ENCODE assay signal across 12 cellular contexts in the genomic region with DNA sequence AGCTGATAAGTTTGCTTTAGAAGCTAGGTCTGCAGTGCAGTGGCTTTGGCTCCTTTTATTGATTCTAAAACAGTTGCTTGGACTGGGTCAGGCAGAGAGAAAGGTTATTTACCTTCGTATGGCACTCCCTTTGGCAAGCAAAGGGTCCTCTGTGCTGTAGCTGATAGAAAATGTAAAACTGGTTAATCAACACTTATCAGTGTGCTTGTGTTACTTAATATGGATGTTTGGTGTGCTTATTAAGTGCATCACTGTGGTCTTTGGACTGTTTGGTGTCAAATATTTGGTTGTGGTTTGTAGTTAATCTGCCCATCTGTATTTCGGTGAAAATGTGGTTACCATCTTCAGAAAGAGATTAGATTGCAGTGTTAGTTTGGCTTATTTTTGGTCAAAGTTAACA. TPM values are rescaled to one million over a fixed set of nuclear protein-coding genes. Genes with fewer than 3 reads are reported as not detected.
DNase-seq lines count a peak whose midpoint lies in the region; ATAC-seq and TF ChIP-seq lines count a peak whose summit lies in the region.
"Had no signal": no experiment of that assay in that cellular context is flagged by ENCODE, and none has a peak within 500 bp of the region (broad histone marks: within the 10 kb centered on the region; RNA-seq: fewer than 3 reads in every experiment).

No MANE protein-coding gene starts in this region.

- TF ChIP-seq CTCF in IMR-90 (conservative IDR thresholded peaks at IDR 0.05; ENCODE audit: low read depth, low read length), result no peak

- no peak for TF ChIP-seq POLR2A in IMR-90 (IDR thresholded peaks at IDR 0.05; ENCODE audit: low read depth, low read length)

- H3K79me1 ChIP-seq in IMR-90 (ENCODE audit: low read depth in 1 of 2, low read length in 2 of 2) (peaks cover 13 to 21% of the 10 kb centered on the region in 2 experiments; a peak in 3 of 4 replicates), mesendoderm (ENCODE audit: low read length) (peaks cover 2% of the 10 kb centered on the region)

- H3K23ac ChIP-seq in IMR-90 (ENCODE audit: low read depth, low read length) (no peak overlapping the region), mesendoderm (ENCODE audit: low read length) (no peak overlapping the region)

- H2BK5ac ChIP-seq in IMR-90 (ENCODE audit: low read depth, low read length, poor library complexity, severe bottlenecking), result no peak overlapping the region
- no peak overlapping the region for H2BK5ac ChIP-seq in mesendoderm (ENCODE audit: low read length)

- no peak overlapping the region; the same call in 1 of the 2 replicates for H3K14ac ChIP-seq in IMR-90 (replicated peaks; ENCODE audit: low read depth, low read length)

- H3K4me1 ChIP-seq in IMR-90 (ENCODE audit: control insufficient read depth, insufficient read depth, low read length) (no peaks in the 10 kb centered on the region), mesendoderm (ENCODE audit: control insufficient read depth, low read depth, low read length) (peaks cover 3% of the 10 kb centered on the region), Karpas-422 (ENCODE audit: low read length) (peaks cover 24% of the 10 kb centered on the region)

- ATAC-seq in GM18870 (IDR thresholded peaks at IDR 0.05; ENCODE audit: unreplicated experiment) (peak; percentile 43), HG02610 (IDR thresholded peaks at IDR 0.05; ENCODE audit: unreplicated experiment) (peak; percentile 32), IMR-90 (ENCODE audit: low read depth) (no peak)
- ATAC-seq: stimulated activated naive CD8-positive, alpha-beta T cell treated with anti-CD3 and anti-CD28 coated beads, Interleukin-15, amount 100 ng/mL, for 72 hours had no signal

- H2BK15ac ChIP-seq in IMR-90 (ENCODE audit: low read depth, low read length), result no peak overlapping the region
- H2BK15ac ChIP-seq in mesendoderm (replicated peaks; ENCODE audit: low read depth), result no peak overlapping the region

- H3K9me3 ChIP-seq in IMR-90 (ENCODE audit: control insufficient read depth, insufficient read depth, low read length) (peaks cover 2% of the 10 kb centered on the region; the same call in 1 of the 2 replicates), Karpas-422 (ENCODE audit: low read length) (no peaks in the 10 kb centered on the region)

- H2BK120ac ChIP-seq in IMR-90 (ENCODE audit: low read depth, low read length) (no peak overlapping the region), mesendoderm (ENCODE audit: low read depth, low read length) (no peak overlapping the region)

- H3K18ac ChIP-seq in IMR-90 (ENCODE audit: low read depth, low read length), result no peak overlapping the region
- peak overlapping the region; percentile 41 for H3K18ac ChIP-seq in mesendoderm (ENCODE audit: low read length)

- WGBS in IMR-90 (ENCODE audit: extremely low coverage in 2 of 2, insufficient read length in 1 of 2), 2 experiments, result no CpG with 5 or more reads among the region's 2 CpGs
- WGBS in mesendoderm (ENCODE audit: extremely low coverage, insufficient coverage, low lambda C conversion rate), result no CpG with 5 or more reads among the region's 2 CpGs

- no peaks in the 10 kb centered on the region for H3K9me2 ChIP-seq in Karpas-422 (replicated peaks; ENCODE audit: insufficient read depth, low read length)

- CTCF ChIA-PET in IMR-90 (lab: Yijun Ruan, JAX), result interaction anchor here (0.5 kb wide), 1 partner anchor 785 kb away, joined by 3 read pairs; no protein-coding TSS in a partner anchor

- H3K4ac ChIP-seq in IMR-90 (ENCODE audit: low read depth, low read length) (no peak overlapping the region), mesendoderm (ENCODE audit: low read depth, low read length) (no peak overlapping the region)

- H3K4me3 ChIP-seq in IMR-90 (ENCODE audit: insufficient read depth, low read depth, low read length) (no peak overlapping the region), mesendoderm (ENCODE audit: low read length) (no peak overlapping the region), Karpas-422 (ENCODE audit: low read length) (no peak overlapping the region)
- H3K4me3 ChIP-seq: skin epidermis had no signal

- H3K9ac ChIP-seq in IMR-90 (ENCODE audit: low read depth, low read length) (no peak overlapping the region), mesendoderm (ENCODE audit: low read length) (peak overlapping the region; percentile 12), Karpas-422 (ENCODE audit: low read length) (no peak overlapping the region)

- peaks cover 3% of the 10 kb centered on the region for H3K9me1 ChIP-seq in IMR-90 (ENCODE audit: insufficient read depth, low read length)

- TF ChIP-seq RAD21 in IMR-90 (IDR thresholded peaks at IDR 0.05; ENCODE audit: low read length), result no peak

- H2AFZ ChIP-seq in IMR-90 (replicated peaks; ENCODE audit: low read length, poor library complexity), result no peak overlapping the region
- no peak overlapping the region for H2AFZ ChIP-seq in Karpas-422 (ENCODE audit: low read length)

- H3K27me3 ChIP-seq in IMR-90 (ENCODE audit: control insufficient read depth, insufficient read depth, low read length) (no peaks in the 10 kb centered on the region; the same call in 1 of the 2 replicates), mesendoderm (ENCODE audit: insufficient read depth, low read length, poor library complexity) (no peaks in the 10 kb centered on the region), Karpas-422 (ENCODE audit: low read length) (no peaks in the 10 kb centered on the region)

- H3K36me3 ChIP-seq in IMR-90 (ENCODE audit: control insufficient read depth, insufficient read depth, low read length) (0 out of 2 replicates have a peak, but pooled peaks cover 1% of the 10 kb centered on the region), mesendoderm (ENCODE audit: control insufficient read depth, insufficient read depth, low read length) (no peaks in the 10 kb centered on the region), Karpas-422 (ENCODE audit: insufficient read depth, low read length) (no peaks in the 10 kb centered on the region)

- peak overlapping the region; percentile 24; the same call in 1 of the 2 replicates for H3K4me2 ChIP-seq in IMR-90 (ENCODE audit: low read depth, low read length)
- H3K4me2 ChIP-seq in mesendoderm (ENCODE audit: low read length), result no peak overlapping the region
- no peak overlapping the region for H3K4me2 ChIP-seq in Karpas-422 (ENCODE audit: low read depth, low read length, poor library complexity, severe bottlenecking)

- H2BK20ac ChIP-seq in IMR-90 (ENCODE audit: low read depth, low read length), result no peak overlapping the region

- H4K20me1 ChIP-seq in IMR-90 (ENCODE audit: insufficient read depth, low read length) (peaks cover 16% of the 10 kb centered on the region; the same call in 1 of the 2 replicates), Karpas-422 (ENCODE audit: insufficient read depth, low read depth, low read length) (peaks cover 5% of the 10 kb centered on the region; the same call in 1 of the 2 replicates)

- H3K56ac ChIP-seq in IMR-90 (ENCODE audit: extremely low read depth, insufficient read depth, low read length) (no peak overlapping the region), mesendoderm (ENCODE audit: low read length) (peak overlapping the region; percentile 38)

- H3K27ac ChIP-seq in IMR-90 (ENCODE audit: insufficient read depth, low read length), result no peak overlapping the region
- H3K27ac ChIP-seq in mesendoderm (ENCODE audit: low read depth, low read length), result peak overlapping the region; percentile 7
- H3K27ac ChIP-seq in Karpas-422 (ENCODE audit: low read length), result no peak overlapping the region
- H3K27ac ChIP-seq: skin epidermis had no signal

- in situ Hi-C loops in IMR-90 (cut with MboI; ENCODE audit: low sequenced_read_pairs), result no loop called here

- dilution Hi-C loops in IMR-90 (cut with HindIII; ENCODE audit: low sequenced_read_pairs, unreplicated experiment), result no loop called here

- no peak overlapping the region for H4K5ac ChIP-seq in IMR-90 (ENCODE audit: low read depth, low read length)
- H4K5ac ChIP-seq in mesendoderm (ENCODE audit: low read length), result no peak overlapping the region

- BruUV-seq in IMR-90 (replicated peaks; lab: Mats Ljungman, UMichigan), result no TSS peak

- intact Hi-C loops in IMR-90 (cut with micrococcal nuclease), result no loop called here

- POLR2A ChIA-PET in IMR-90 (lab: Charles Lee; ENCODE audit: unreplicated experiment), result no interaction called here

- H2AK5ac ChIP-seq in IMR-90 (ENCODE audit: low read depth, low read length) (no peak overlapping the region), mesendoderm (ENCODE audit: low read length) (no peak overlapping the region)

- H4K8ac ChIP-seq in IMR-90 (ENCODE audit: low read depth in 2 of 2, low read length in 2 of 2), result no peak overlapping the region
- no peak overlapping the region for H4K8ac ChIP-seq in mesendoderm (ENCODE audit: low read depth, low read length)

- H3K79me2 ChIP-seq in mesendoderm (ENCODE audit: control insufficient read depth, insufficient read depth, low read length) (peaks cover 2% of the 10 kb centered on the region), Karpas-422 (ENCODE audit: low read length) (no peaks in the 10 kb centered on the region)

- no peak overlapping the region for H2AK9ac ChIP-seq in IMR-90 (replicated peaks; ENCODE audit: low read depth, low read length, poor library complexity)

- H4K91ac ChIP-seq in IMR-90 (ENCODE audit: insufficient read depth, low read depth, low read length), result no peak overlapping the region

- DNase-seq in IMR-90 (no peak), mesendoderm (peak; percentile 51), Karpas-422 (no peak), retina (no peak), NCI-H1694 treated with DMSO at 0.1 percent for 48 hours (lab: John Stamatoyannopoulos, UW) (no peak)
- DNase-seq in stimulated activated CD4-positive, alpha-beta T cell treated with anti-CD3 and anti-CD28 coated beads, Interleukin-4, amount 100 ng/mL, for 1 hour, result no peak
- DNase-seq: activated naive CD4-positive, alpha-beta T cell treated with anti-CD3 and anti-CD28 coated beads, Interleukin-2, amount 10 ng/mL, durations not matched to agents 7 days and 5 days; NCI-H226; stimulated activated naive CD8-positive, alpha-beta T cell treated with anti-CD3 and anti-CD28 coated beads, Interleukin-15, amount 100 ng/mL, for 72 hours had no signal

TF ChIP-seq in IMR-90, 13 proteins besides CTCF, POLR2A, EP300 and RAD21:
- TF ChIP-seq BHLHE40 (IDR thresholded peaks at IDR 0.05; ENCODE audit: low read depth, low read length), result no peak
- TF ChIP-seq SMC3 (IDR thresholded peaks at IDR 0.05; ENCODE audit: low read depth, low read length), result no peak

RNA-seq across cellular contexts. Expression of a gene that starts 16.0 kb away (rescaled TPM):
- 18.6 and 18.9 TPM in 2 replicates for total RNA-seq in IMR-90 (2012; rRNA removed)
- polyA plus RNA-seq in IMR-90 (2012; rRNA removed), result 32.7 and 35.2 TPM in 2 replicates
- polyA plus RNA-seq in IMR-90 (2012; cell fraction: cytosol; rRNA removed), result 21.6 and 35.3 TPM in 2 replicates
- 7.7 and 18.3 TPM in 2 replicates for polyA plus RNA-seq in IMR-90 (2012; cell fraction: nucleus; rRNA removed; ENCODE audit: low replicate concordance)
- 23.6 TPM for polyA plus RNA-seq in mesendoderm (2013, experiment 1 of 2)
- polyA plus RNA-seq in mesendoderm (2013, experiment 2 of 2), result 24.9 TPM
- total RNA-seq in Karpas-422 (2014; rRNA removed; shearing (Covaris generic); ENCODE audit: low replicate concordance), result 10.1 and 14.7 TPM in 2 replicates
